Comparison of ENCODE assay signal across 8 cellular contexts in the genomic region with DNA sequence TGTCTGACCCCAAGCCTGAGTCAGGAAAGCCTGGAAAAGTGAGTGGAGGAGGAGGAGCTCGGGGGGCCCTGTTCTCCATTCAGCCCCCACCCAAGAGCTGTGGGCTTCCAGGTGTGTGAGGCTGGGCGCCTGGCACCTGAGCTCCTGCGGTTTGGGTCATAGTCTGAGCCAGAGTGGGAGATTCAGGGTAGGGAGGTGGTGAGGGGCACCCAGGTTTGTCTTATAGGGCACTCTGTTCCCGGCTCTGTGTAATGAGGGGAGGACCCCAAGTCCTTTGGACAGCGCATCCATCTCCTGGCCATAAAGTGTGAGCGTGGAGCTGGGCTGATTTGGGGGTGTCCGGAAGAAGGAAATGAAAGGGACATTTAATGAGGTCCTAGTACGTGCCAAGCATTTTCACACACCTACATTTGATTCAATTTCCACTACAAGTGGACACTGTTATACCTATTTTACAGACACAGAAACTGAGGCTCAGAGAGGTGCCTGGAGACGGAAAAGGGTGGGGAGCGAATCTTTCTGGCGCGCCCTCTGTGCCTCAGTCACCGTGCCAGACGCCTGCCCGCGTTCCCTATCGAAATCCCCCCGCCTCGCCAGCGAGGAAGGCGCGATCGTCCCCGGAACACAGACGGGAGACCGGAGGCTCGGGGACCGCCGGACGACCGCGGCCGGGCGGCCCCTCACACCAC. TPM values are rescaled to one million over a fixed set of nuclear protein-coding genes. Genes with fewer than 3 reads are reported as not detected.
A peak's percentile ranks its signal among the peaks of the same experiment; 100 is the strongest.
DNase-seq lines count a peak whose midpoint lies in the region; ATAC-seq and TF ChIP-seq lines count a peak whose summit lies in the region.

No MANE protein-coding gene starts in this region.

- H3K9me3 Mint-ChIP-seq in stimulated activated naive CD8-positive, alpha-beta T cell treated with anti-CD3 and anti-CD28 coated beads, Interleukin-15, Interleukin-2, amounts not matched to agents 100 ng/mL and 50 ng/mL, for 24 hours: no peaks in the 10 kb centered on the region
- H3K9me3 Mint-ChIP-seq in chondrocyte (ENCODE audit: low read depth): no peaks in the 10 kb centered on the region
- peaks cover 0 to 3% (median 0%) of the 10 kb centered on the region in 11 donors for H3K9me3 Mint-ChIP-seq in naive thymus-derived CD4-positive, alpha-beta T cell

- H3K4me1 ChIP-seq in naive thymus-derived CD4-positive, alpha-beta T cell (ENCODE audit: control insufficient read depth in 2 of 2, insufficient read depth in 2 of 2, low read length in 2 of 2): peaks cover 0 to 14% of the 10 kb centered on the region in 2 donors
- no peaks in the 10 kb centered on the region for H3K4me1 ChIP-seq in aorta (ENCODE audit: control insufficient read depth in 1 of 2, insufficient read depth in 2 of 2, low read length in 2 of 2)

- CTCF ChIA-PET in naive thymus-derived CD4-positive, alpha-beta T cell (lab: Charles Lee): interaction anchor here (0.6 to 3.2 kb wide), 10 partner anchors 27 to 1695 kb away, joined by 3 to 14 read pairs (median 4); no protein-coding TSS in a partner anchor

- 19 to 21% methylated on average over 32 to 34 of the region's 34 CpGs for WGBS in aorta, 2 donors

- no peaks in the 10 kb centered on the region for H3K27me3 ChIP-seq in naive thymus-derived CD4-positive, alpha-beta T cell (ENCODE audit: control insufficient read depth in 2 of 2, insufficient read depth in 2 of 2, low read length in 2 of 2)
- H3K27me3 ChIP-seq in aorta (ENCODE audit: control insufficient read depth in 1 of 2, insufficient read depth in 2 of 2, low read length in 1 of 2): no peaks in the 10 kb centered on the region

- H3K4me3 Mint-ChIP-seq in stimulated activated naive CD8-positive, alpha-beta T cell treated with anti-CD3 and anti-CD28 coated beads, Interleukin-15, Interleukin-2, amounts not matched to agents 100 ng/mL and 50 ng/mL, for 24 hours: peak overlapping the region; percentile 84
- H3K4me3 Mint-ChIP-seq in chondrocyte (ENCODE audit: unreplicated experiment): peak overlapping the region; percentile 73
- peak overlapping the region; percentile 75 to 90 (median 86) for H3K4me3 Mint-ChIP-seq in naive thymus-derived CD4-positive, alpha-beta T cell

- H3K4me3 ChIP-seq in naive thymus-derived CD4-positive, alpha-beta T cell (ENCODE audit: low read length): peak overlapping the region; percentile 50
- peak overlapping the region; percentile 39 to 55 for H3K4me3 ChIP-seq in aorta (ENCODE audit: low read length in 2 of 2)

- POLR2A ChIA-PET in naive thymus-derived CD4-positive, alpha-beta T cell (lab: Charles Lee): interaction anchor here (0.6 to 5.4 kb wide), 13 partner anchors 19 to 161 kb away, joined by 3 to 35 read pairs (median 4); partner anchors contain the start of genes GTPBP1 and TOMM22

- intact Hi-C loops in naive thymus-derived CD4-positive, alpha-beta T cell (cut with micrococcal nuclease): loop anchor here (1.0 to 5.0 kb wide), 8 partner anchors 44 to 137 kb away; partner anchors contain the start of genes DNAL4 (in 1 of the 2), GTPBP1 (in 1 of the 2) and SUN2 (in 1 of the 2)
- intact Hi-C loops in aorta (cut with DNase I): loop anchor here (5.0 kb wide), 3 partner anchors 50 to 75 kb away; partner anchors contain the start of gene DNAL4 (in 1 of the 2)

- H3K9me3 ChIP-seq in naive thymus-derived CD4-positive, alpha-beta T cell (ENCODE audit: control insufficient read depth in 2 of 3, low read length in 3 of 3): no peaks in the 10 kb centered on the region
- H3K9me3 ChIP-seq in aorta (ENCODE audit: control insufficient read depth, low read length): no peaks in the 10 kb centered on the region

- H3K27ac ChIP-seq in naive thymus-derived CD4-positive, alpha-beta T cell (ENCODE audit: low read depth, low read length): no peak overlapping the region
- peak overlapping the region in 1 of 2 donors; percentile 29 for H3K27ac ChIP-seq in aorta (ENCODE audit: low read depth in 1 of 2, low read length in 2 of 2)

- peak overlapping the region; percentile 65 for H3K27ac Mint-ChIP-seq in stimulated activated naive CD8-positive, alpha-beta T cell treated with anti-CD3 and anti-CD28 coated beads, Interleukin-15, Interleukin-2, amounts not matched to agents 100 ng/mL and 50 ng/mL, for 24 hours
- no peak overlapping the region for H3K27ac Mint-ChIP-seq in chondrocyte (ENCODE audit: unreplicated experiment)
- H3K27ac Mint-ChIP-seq in naive thymus-derived CD4-positive, alpha-beta T cell: peak overlapping the region in 6 of 9 donors; percentile 35 to 86 (median 60)

- H3K4me1 Mint-ChIP-seq in stimulated activated naive CD8-positive, alpha-beta T cell treated with anti-CD3 and anti-CD28 coated beads, Interleukin-15, Interleukin-2, amounts not matched to agents 100 ng/mL and 50 ng/mL, for 24 hours (ENCODE audit: low read depth): peaks cover 15% of the 10 kb centered on the region
- H3K4me1 Mint-ChIP-seq in chondrocyte (ENCODE audit: low read depth): peaks cover 42% of the 10 kb centered on the region
- peaks cover 9 to 40% (median 35%) of the 10 kb centered on the region in 7 donors for H3K4me1 Mint-ChIP-seq in naive thymus-derived CD4-positive, alpha-beta T cell

- DNase-seq in stimulated activated naive CD8-positive, alpha-beta T cell treated with anti-CD3 and anti-CD28 coated beads, Interleukin-15, Interleukin-2, amounts not matched to agents 100 U/mL and 50 U/mL, for 24 hours: no peak
- DNase-seq in chondrocyte (ENCODE audit: low spot score) (no peak), aorta (no peak), GF-D8 (lab: John Stamatoyannopoulos, UW) (no peak), SKM-1 (lab: John Stamatoyannopoulos, UW; ENCODE audit: unreplicated experiment) (no peak)
- no peak for DNase-seq in naive thymus-derived CD4-positive, alpha-beta T cell

- H3K27me3 Mint-ChIP-seq in stimulated activated naive CD8-positive, alpha-beta T cell treated with anti-CD3 and anti-CD28 coated beads, Interleukin-15, Interleukin-2, amounts not matched to agents 100 ng/mL and 50 ng/mL, for 24 hours: peaks cover 34% of the 10 kb centered on the region
- H3K27me3 Mint-ChIP-seq in chondrocyte (ENCODE audit: low read depth): peaks cover 6% of the 10 kb centered on the region
- peaks cover 0 to 67% (median 0%) of the 10 kb centered on the region in 5 donors for H3K27me3 Mint-ChIP-seq in naive thymus-derived CD4-positive, alpha-beta T cell

- no peaks in the 10 kb centered on the region for H3K36me3 Mint-ChIP-seq in stimulated activated naive CD8-positive, alpha-beta T cell treated with anti-CD3 and anti-CD28 coated beads, Interleukin-15, Interleukin-2, amounts not matched to agents 100 ng/mL and 50 ng/mL, for 24 hours (ENCODE audit: low read depth)
- H3K36me3 Mint-ChIP-seq in chondrocyte (ENCODE audit: low read depth): peaks cover 15% of the 10 kb centered on the region
- peaks cover 0 to 5% (median 0%) of the 10 kb centered on the region in 5 donors for H3K36me3 Mint-ChIP-seq in naive thymus-derived CD4-positive, alpha-beta T cell

- TF ChIP-seq CTCF in chondrocyte (IDR thresholded peaks at IDR 0.05): no peak

- no peak for ATAC-seq in stimulated activated naive CD8-positive, alpha-beta T cell treated with anti-CD3 and anti-CD28 coated beads, Interleukin-15, Interleukin-2, amounts not matched to agents 100 U/mL and 50 U/mL, for 24 hours
- no peak for ATAC-seq in naive thymus-derived CD4-positive, alpha-beta T cell
- no peak for ATAC-seq in aorta (ENCODE audit: low FRiP score)
- ATAC-seq in GM18498 (IDR thresholded peaks at IDR 0.05; ENCODE audit: unreplicated experiment): no peak

- H3K36me3 ChIP-seq in naive thymus-derived CD4-positive, alpha-beta T cell (ENCODE audit: control insufficient read depth in 2 of 3, insufficient read depth in 3 of 3, low read length in 3 of 3): no peaks in the 10 kb centered on the region
- H3K36me3 ChIP-seq in aorta (ENCODE audit: control insufficient read depth in 1 of 2, insufficient read depth in 2 of 2, low read length in 1 of 2): no peaks in the 10 kb centered on the region

RNA-seq across cellular contexts. Expression of gene NPTXR, which starts 1.2 kb away (rescaled TPM):
- 23.4 to 37.5 TPM (median 35.0 TPM) in 3 replicates for total RNA-seq in chondrocyte
- total RNA-seq in naive thymus-derived CD4-positive, alpha-beta T cell: 10 to 100 TPM in 2 of 5 experiments, 1 to 10 TPM in 2, under 1 TPM in 1; 0.85 to 12.9 (median 7.8) TPM
- 1 to 10 TPM; 1.1 to 1.4 TPM for polyA plus RNA-seq in naive thymus-derived CD4-positive, alpha-beta T cell
- 10 to 100 TPM; 16.5 to 21.9 TPM for total RNA-seq in aorta
- polyA plus RNA-seq in aorta: 10 to 100 TPM in 1 of 2 donors, 1 to 10 TPM in 1; 6.1 to 11.3 TPM

RNA-seq across cellular contexts. Expression of gene CBX6, which starts 29.4 kb away (rescaled TPM):
- total RNA-seq in chondrocyte (80.1 to 110 TPM (median 82.9 TPM) in 3 replicates), aorta (100 to 1,000 TPM in 1 of 2 donors, 10 to 100 TPM in 1; 97.2 to 104 TPM)
- total RNA-seq in naive thymus-derived CD4-positive, alpha-beta T cell: 10 to 100 TPM; 41.7 to 77.0 (median 73.4) TPM
- polyA plus RNA-seq in naive thymus-derived CD4-positive, alpha-beta T cell: 1 to 10 TPM; 6.3 to 7.2 TPM
- polyA plus RNA-seq in aorta: 10 to 100 TPM; 17.5 to 38.9 TPM

RNA-seq across cellular contexts. Expression of gene DNAL4, which starts 48.7 kb away (rescaled TPM):
- total RNA-seq in chondrocyte (10.8 to 14.3 TPM (median 11.8 TPM) in 3 replicates), aorta (10 to 100 TPM in 1 of 2 donors, 1 to 10 TPM in 1; 8.2 to 10.8 TPM)
- 10 to 100 TPM in 2 of 5 experiments, 1 to 10 TPM in 3; 5.0 to 11.1 (median 8.9) TPM for total RNA-seq in naive thymus-derived CD4-positive, alpha-beta T cell
- 10 to 100 TPM in 1 of 2 donors, 1 to 10 TPM in 1; 9.8 to 15.0 TPM for polyA plus RNA-seq in naive thymus-derived CD4-positive, alpha-beta T cell
- polyA plus RNA-seq in aorta: 10 to 100 TPM in 1 of 2 donors, 1 to 10 TPM in 1; 8.8 to 14.3 TPM
